8 cellular contexts compared by ENCODE assay signal in genomic region chr1:174799136-174799479, GRCh38.
DNase-seq lines count a peak whose midpoint lies in the region; ATAC-seq and TF ChIP-seq lines count a peak whose summit lies in the region.

No MANE protein-coding gene starts in this region.

- no peaks in the 10 kb centered on the region for H3K9me3 ChIP-seq in AG04450 (ENCODE audit: control insufficient read depth, insufficient read depth, low read length)
- H3K9me3 ChIP-seq in mucosa of stomach (ENCODE audit: control insufficient read depth, low read length): no peaks in the 10 kb centered on the region

- no peaks in the 10 kb centered on the region for H3K27me3 ChIP-seq in AG04450 (ENCODE audit: control insufficient read depth, insufficient read depth, low read length)
- H3K27me3 ChIP-seq in mucosa of stomach (ENCODE audit: control insufficient read depth, insufficient read depth, low read length): no peaks in the 10 kb centered on the region

- in situ Hi-C loops in astrocyte of the cerebellum (cut with HindIII; ENCODE audit: low sequenced_read_pairs): no loop called here

- peak overlapping the region; percentile 72 for H3K9ac ChIP-seq in mucosa of stomach (ENCODE audit: low read length)

- ATAC-seq in GM21529 (IDR thresholded peaks at IDR 0.05; ENCODE audit: unreplicated experiment) (peak; percentile 21), HG03095 (IDR thresholded peaks at IDR 0.05; ENCODE audit: unreplicated experiment) (no peak), HG03571 (IDR thresholded peaks at IDR 0.05; ENCODE audit: unreplicated experiment) (no peak), GM21381 (IDR thresholded peaks at IDR 0.05; ENCODE audit: unreplicated experiment) (no peak)

- CTCF ChIA-PET in AG04450 (lab: Charles Lee): interaction anchor here (0.6 to 1.2 kb wide), 5 partner anchors 11 to 868 kb away, joined by 3 to 5 read pairs (median 3); no protein-coding TSS in a partner anchor

- no peak for TF ChIP-seq CTCF in AG04450 (IDR thresholded peaks at IDR 0.05; ENCODE audit: low read depth, low read length)
- TF ChIP-seq CTCF in astrocyte of the cerebellum (IDR thresholded peaks at IDR 0.05; ENCODE audit: low read depth, low read length, missing control alignments): no peak

- POLR2A ChIA-PET in AG04450 (lab: Yijun Ruan, JAX): interaction anchor here (0.6 to 1.9 kb wide), 4 partner anchors 40 to 317 kb away, joined by 3 to 8 read pairs (median 6); partner anchors contain the start of genes CACYBP and MRPS14

- DNase-seq in AG04450 (ENCODE audit: low read depth, low spot score) (no peak), astrocyte of the cerebellum (ENCODE audit: low read depth) (no peak), dedifferentiated amniotic fluid mesenchymal stem cell (ENCODE audit: extremely low spot score) (no peak)

- no peaks in the 10 kb centered on the region for H3K4me1 ChIP-seq in mucosa of stomach (ENCODE audit: control insufficient read depth, insufficient read depth, low read length)

- H3K27ac ChIP-seq in AG04450 (ENCODE audit: low read depth, low read length): no peak overlapping the region

- no peaks in the 10 kb centered on the region for H3K36me3 ChIP-seq in mucosa of stomach (ENCODE audit: control insufficient read depth, insufficient read depth, low read length)

- H3K4me3 ChIP-seq in AG04450 (ENCODE audit: low read depth, low read length) (peak overlapping the region; percentile 59), astrocyte of the cerebellum (ENCODE audit: low read depth, low read length) (peak overlapping the region; percentile 50), mucosa of stomach (ENCODE audit: low read length) (no peak overlapping the region)
